8 cellular contexts compared by ENCODE assay signal in genomic region chr14:68786491-68787234, GRCh38. TPM values are rescaled to one million over a fixed set of nuclear protein-coding genes. Genes with fewer than 3 reads are reported as not detected.
DNase-seq lines count a peak whose midpoint lies in the region; ATAC-seq and TF ChIP-seq lines count a peak whose summit lies in the region.

No MANE protein-coding gene starts in this region.

- H3K36me3 ChIP-seq in CD8-positive, alpha-beta memory T cell (ENCODE audit: insufficient read depth, low read length): peaks cover 16% of the 10 kb centered on the region
- peaks cover 0 to 29% (median 3%) of the 10 kb centered on the region in 3 donors for H3K36me3 ChIP-seq in Peyer's patch

- intact Hi-C loops in natural killer cell (cut with micrococcal nuclease): loop anchor here (10.0 kb wide), 2 partner anchors 322 to 382 kb away; no protein-coding TSS in a partner anchor

- DNase-seq in CD8-positive, alpha-beta memory T cell: no peak
- DNase-seq in Peyer's patch: peak in 2 of 3 donors; percentile 19 to 50
- no peak for DNase-seq in endothelial cell (ENCODE audit: low spot score)
- DNase-seq in natural killer cell: no peak
- no peak for DNase-seq in effector CD4-positive, alpha-beta T cell
- no peak for DNase-seq in NCI-H1048 (lab: John Stamatoyannopoulos, UW)

- peaks cover 76% of the 10 kb centered on the region for H3K4me1 ChIP-seq in CD8-positive, alpha-beta memory T cell (ENCODE audit: insufficient read depth, low read length)
- peaks cover under 1 to 51% (median 22%) of the 10 kb centered on the region in 4 donors for H3K4me1 ChIP-seq in Peyer's patch

- TF ChIP-seq CTCF in Peyer's patch (IDR thresholded peaks at IDR 0.05) (no peak), endothelial cell (IDR thresholded peaks at IDR 0.05; ENCODE audit: unreplicated experiment) (no peak), natural killer cell (IDR thresholded peaks at IDR 0.05) (no peak)

- H3K27me3 ChIP-seq in CD8-positive, alpha-beta memory T cell (ENCODE audit: insufficient read depth, low read length, poor library complexity, severe bottlenecking): no peaks in the 10 kb centered on the region
- no peaks in the 10 kb centered on the region for H3K27me3 ChIP-seq in Peyer's patch

- peaks cover 0 to 7% of the 10 kb centered on the region in 2 donors for H3K27me3 Mint-ChIP-seq in CD8-positive, alpha-beta memory T cell
- H3K27me3 Mint-ChIP-seq in endothelial cell (ENCODE audit: unreplicated experiment) (peaks cover 21% of the 10 kb centered on the region), natural killer cell (ENCODE audit: low read depth in 2 of 2) (no peaks in the 10 kb centered on the region)

- ATAC-seq in natural killer cell: no peak
- ATAC-seq in activated CD4-positive, CD25-positive, alpha-beta regulatory T cell treated with anti-CD3 and anti-CD28 coated beads, Interleukin-2, amount 50 U/mL, for 24 hours: no peak
- ATAC-seq in GM19455 (IDR thresholded peaks at IDR 0.05; ENCODE audit: unreplicated experiment): no peak

- peaks cover 0 to 3% (median 0%) of the 10 kb centered on the region in 5 donors for H3K9me3 Mint-ChIP-seq in CD8-positive, alpha-beta memory T cell
- H3K9me3 Mint-ChIP-seq in endothelial cell (ENCODE audit: unreplicated experiment): no peaks in the 10 kb centered on the region
- H3K9me3 Mint-ChIP-seq in natural killer cell: no peaks in the 10 kb centered on the region

- peaks cover 73 to 84% (median 81%) of the 10 kb centered on the region in 3 donors for H3K4me1 Mint-ChIP-seq in CD8-positive, alpha-beta memory T cell
- peaks cover 54% of the 10 kb centered on the region for H3K4me1 Mint-ChIP-seq in endothelial cell (ENCODE audit: unreplicated experiment)
- peaks cover 72 to 80% of the 10 kb centered on the region in 2 donors for H3K4me1 Mint-ChIP-seq in natural killer cell

- peak overlapping the region; percentile 41 for H3K27ac ChIP-seq in CD8-positive, alpha-beta memory T cell (ENCODE audit: low read depth, low read length)
- H3K27ac ChIP-seq in Peyer's patch: peak overlapping the region; percentile 65 to 100 (median 98)

- CTCF ChIA-PET in CD8-positive, alpha-beta memory T cell (lab: Charles Lee): interaction anchor here (1.1 to 9.5 kb wide), 8 partner anchors 6 to 538 kb away, joined by 3 to 282 read pairs (median 4); no protein-coding TSS in a partner anchor

- H3K4me3 Mint-ChIP-seq in CD8-positive, alpha-beta memory T cell: peak overlapping the region; percentile 77 to 97 (median 87)
- H3K4me3 Mint-ChIP-seq in endothelial cell (ENCODE audit: unreplicated experiment) (peak overlapping the region; percentile 74), natural killer cell (peak overlapping the region; percentile 98)

- POLR2A ChIA-PET in CD8-positive, alpha-beta memory T cell (lab: Charles Lee): interaction anchor here (0.7 to 12.7 kb wide), 6 partner anchors 28 to 104 kb away, joined by 3 to 445 read pairs (median 8); no protein-coding TSS in a partner anchor

- H3K27ac Mint-ChIP-seq in CD8-positive, alpha-beta memory T cell: peak overlapping the region; percentile 91 to 100 (median 97)
- H3K27ac Mint-ChIP-seq in endothelial cell (ENCODE audit: unreplicated experiment) (peak overlapping the region; percentile 86), natural killer cell (peak overlapping the region; percentile 99)

- TF ChIP-seq POLR2A in Peyer's patch (IDR thresholded peaks at IDR 0.05): no peak

- H3K9me3 ChIP-seq in CD8-positive, alpha-beta memory T cell (ENCODE audit: low read length): no peaks in the 10 kb centered on the region
- H3K9me3 ChIP-seq in Peyer's patch: no peaks in the 10 kb centered on the region

- peak overlapping the region; percentile 46 for H3K4me3 ChIP-seq in CD8-positive, alpha-beta memory T cell (ENCODE audit: low read length)
- peak overlapping the region in 1 of 4 donors; percentile 4 for H3K4me3 ChIP-seq in Peyer's patch

- H3K36me3 Mint-ChIP-seq in CD8-positive, alpha-beta memory T cell: peaks cover 24 to 49% (median 37%) of the 10 kb centered on the region in 3 donors
- H3K36me3 Mint-ChIP-seq in endothelial cell (ENCODE audit: low read depth, unreplicated experiment) (peaks cover 50% of the 10 kb centered on the region), natural killer cell (peaks cover 28% of the 10 kb centered on the region)

RNA-seq across cellular contexts. Expression of gene ZFP36L1, which starts 6.2 kb away (rescaled TPM):
- 100 to 1,000 TPM; 128 to 133 TPM for total RNA-seq in CD8-positive, alpha-beta memory T cell
- 124 TPM for polyA plus RNA-seq in CD8-positive, alpha-beta memory T cell
- total RNA-seq in Peyer's patch (100 to 1,000 TPM in 3 of 4 donors, 10 to 100 TPM in 1; 78.8 to 321 (median 195) TPM), endothelial cell (ENCODE audit: unreplicated experiment) (385 TPM), natural killer cell (100 to 1,000 TPM; 143 to 167 (median 166) TPM)

Comparison
In these comparisons a context has a peak if more than half of its experiments do, and no peak if none do; other contexts are left out.
1. DNase-seq: peak in Peyer's patch (2 of 3); none in CD8-positive, alpha-beta memory T cell (0 of 5), endothelial cell (single experiment), natural killer cell (single experiment), effector CD4-positive, alpha-beta T cell (single experiment) and NCI-H1048 (single experiment).
2. Peak in every context shown above with its lines, with median percentiles within 50 percentile points of each other: H3K27ac Mint-ChIP-seq and H3K4me3 Mint-ChIP-seq.